In the genomic region with DNA sequence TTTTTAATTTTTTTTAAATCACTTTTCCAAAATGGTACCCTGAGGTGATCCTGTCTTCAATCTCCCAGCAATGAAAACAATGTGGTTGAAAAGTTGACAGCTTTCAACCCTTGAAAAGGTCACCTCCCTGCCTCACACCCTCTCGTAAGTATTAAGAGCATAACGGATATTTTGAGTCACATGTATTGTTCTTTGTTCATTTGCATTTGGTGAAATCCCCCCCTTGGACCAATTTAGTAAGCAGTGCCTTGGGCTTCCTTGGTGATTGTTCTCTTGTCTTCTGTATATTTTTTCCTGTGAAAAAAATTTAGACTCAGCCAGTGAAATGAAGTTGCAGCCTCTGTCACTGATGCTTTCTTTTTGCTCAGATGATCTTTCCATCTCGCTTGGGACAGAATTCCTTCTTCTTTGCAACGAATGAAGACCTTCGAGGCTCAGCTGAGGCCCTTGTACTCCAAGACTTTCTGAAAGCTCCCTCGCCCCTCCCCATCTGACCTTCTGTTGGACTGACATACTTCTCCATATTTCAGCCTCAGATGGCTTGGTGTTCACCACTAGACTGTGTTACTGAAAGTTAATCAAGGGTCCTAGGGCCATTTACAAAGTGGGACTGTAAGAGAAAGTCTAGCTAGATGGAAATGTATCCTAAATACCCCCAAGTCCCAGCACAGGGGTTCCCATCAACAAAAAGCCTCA, we compare ENCODE assay signal across 8 cellular contexts.
DNase-seq lines count a peak whose midpoint lies in the region; ATAC-seq and TF ChIP-seq lines count a peak whose summit lies in the region.

No MANE protein-coding gene starts in this region.

- peaks cover 96% of the 10 kb centered on the region for H3K4me1 Mint-ChIP-seq in activated CD4-positive, alpha-beta T cell treated with anti-CD3 and anti-CD28 coated beads, Interleukin-2, amount 10 ng/mL, durations not matched to agents 7 days and 5 days
- H3K4me1 Mint-ChIP-seq in glutamatergic neuron (ENCODE audit: low read depth, unreplicated experiment) = peaks cover 6% of the 10 kb centered on the region

- H3K27ac ChIP-seq in mesenchymal stem cell (ENCODE audit: low read length, poor library complexity, severe bottlenecking) (no peak overlapping the region), mesendoderm (ENCODE audit: low read depth, low read length) (no peak overlapping the region)

- H3K23ac ChIP-seq in mesenchymal stem cell (ENCODE audit: low read length in 2 of 2) (no peak overlapping the region), mesendoderm (ENCODE audit: low read length) (no peak overlapping the region)

- no peaks in the 10 kb centered on the region for H3K9me3 Mint-ChIP-seq in activated CD4-positive, alpha-beta T cell treated with anti-CD3 and anti-CD28 coated beads, Interleukin-2, amount 10 ng/mL, durations not matched to agents 7 days and 5 days
- peaks cover 2% of the 10 kb centered on the region for H3K9me3 Mint-ChIP-seq in glutamatergic neuron (ENCODE audit: unreplicated experiment)

- H3K79me2 ChIP-seq in mesendoderm (ENCODE audit: control insufficient read depth, insufficient read depth, low read length) = no peaks in the 10 kb centered on the region

- H4K91ac ChIP-seq in mesenchymal stem cell (ENCODE audit: low read length) = no peak overlapping the region

- H3K27me3 ChIP-seq in mesenchymal stem cell (ENCODE audit: control insufficient read depth in 1 of 2, insufficient read depth in 1 of 2, low read length in 2 of 2) = no peaks in the 10 kb centered on the region
- no peaks in the 10 kb centered on the region for H3K27me3 ChIP-seq in mesendoderm (ENCODE audit: insufficient read depth, low read length, poor library complexity)

- peak overlapping the region in 1 of 2 experiments; percentile 10 for H2BK12ac ChIP-seq in mesenchymal stem cell (ENCODE audit: low read length in 2 of 2)

- H2AFZ ChIP-seq in mesenchymal stem cell (ENCODE audit: low read depth, low read length) = no peak overlapping the region

- no peak overlapping the region for H3K4me3 ChIP-seq in mesenchymal stem cell (ENCODE audit: insufficient read depth in 1 of 2, low read depth in 1 of 2, low read length in 2 of 2)
- no peak overlapping the region for H3K4me3 ChIP-seq in mesendoderm (ENCODE audit: low read length)

- H2BK120ac ChIP-seq in mesenchymal stem cell (ENCODE audit: low read depth, low read length) (no peak overlapping the region), mesendoderm (ENCODE audit: low read depth, low read length) (no peak overlapping the region)

- no peak overlapping the region for H3K4me2 ChIP-seq in mesenchymal stem cell (ENCODE audit: low read length, poor library complexity, severe bottlenecking)
- no peak overlapping the region for H3K4me2 ChIP-seq in mesendoderm (ENCODE audit: low read length)

- no peak overlapping the region for H3K4ac ChIP-seq in mesenchymal stem cell (ENCODE audit: low read depth in 1 of 2, low read length in 2 of 2)
- no peak overlapping the region for H3K4ac ChIP-seq in mesendoderm (ENCODE audit: low read depth, low read length)

- no peaks in the 10 kb centered on the region for H3K9me3 ChIP-seq in mesenchymal stem cell (ENCODE audit: control insufficient read depth, low read length)

- no peaks in the 10 kb centered on the region for H3K27me3 Mint-ChIP-seq in activated CD4-positive, alpha-beta T cell treated with anti-CD3 and anti-CD28 coated beads, Interleukin-2, amount 10 ng/mL, durations not matched to agents 7 days and 5 days
- peaks cover 2% of the 10 kb centered on the region for H3K27me3 Mint-ChIP-seq in glutamatergic neuron (ENCODE audit: unreplicated experiment)

- no peak overlapping the region for H4K5ac ChIP-seq in mesendoderm (ENCODE audit: low read length)

- no peaks in the 10 kb centered on the region for H3K79me1 ChIP-seq in mesenchymal stem cell (replicated peaks; ENCODE audit: low read length, poor library complexity, severe bottlenecking)
- H3K79me1 ChIP-seq in mesendoderm (ENCODE audit: low read length) = no peaks in the 10 kb centered on the region

- no peak overlapping the region for H3K56ac ChIP-seq in mesendoderm (ENCODE audit: low read length)

- POLR2A ChIA-PET in activated CD4-positive, alpha-beta T cell treated with anti-CD3 and anti-CD28 coated beads, Interleukin-2, amount 10 ng/mL, durations not matched to agents 7 days and 5 days (lab: Charles Lee) = no interaction called here

- no peak overlapping the region for H2AK5ac ChIP-seq in mesenchymal stem cell (ENCODE audit: low read length, severe bottlenecking)
- no peak overlapping the region for H2AK5ac ChIP-seq in mesendoderm (ENCODE audit: low read length)

- no peak overlapping the region for H3K18ac ChIP-seq in mesenchymal stem cell (ENCODE audit: low read depth in 1 of 2, low read length in 2 of 2)
- H3K18ac ChIP-seq in mesendoderm (ENCODE audit: low read length) = no peak overlapping the region

- H4K8ac ChIP-seq in mesenchymal stem cell (ENCODE audit: low read length) (no peak overlapping the region), mesendoderm (ENCODE audit: low read depth, low read length) (no peak overlapping the region)

- H3K14ac ChIP-seq in mesenchymal stem cell (ENCODE audit: low read length in 2 of 2) = no peak overlapping the region

- WGBS in mesenchymal stem cell = 86% methylated on average over 4 of the region's 6 CpGs
- no CpG with 5 or more reads among the region's 6 CpGs for WGBS in mesendoderm (ENCODE audit: extremely low coverage, insufficient coverage, low lambda C conversion rate)

- peak overlapping the region; percentile 95 for H3K27ac Mint-ChIP-seq in activated CD4-positive, alpha-beta T cell treated with anti-CD3 and anti-CD28 coated beads, Interleukin-2, amount 10 ng/mL, durations not matched to agents 7 days and 5 days
- H3K27ac Mint-ChIP-seq in glutamatergic neuron (ENCODE audit: unreplicated experiment) = no peak overlapping the region

- peaks cover 5% of the 10 kb centered on the region for H3K4me1 ChIP-seq in mesenchymal stem cell (ENCODE audit: control insufficient read depth, insufficient read depth, low read depth, low read length)
- H3K4me1 ChIP-seq in mesendoderm (ENCODE audit: control insufficient read depth, low read depth, low read length) = no peaks in the 10 kb centered on the region

- H2BK5ac ChIP-seq in mesenchymal stem cell (ENCODE audit: low read depth, low read length, poor library complexity, severe bottlenecking) (no peak overlapping the region), mesendoderm (ENCODE audit: low read length) (no peak overlapping the region)

- peak overlapping the region; percentile 78 for H3K4me3 Mint-ChIP-seq in activated CD4-positive, alpha-beta T cell treated with anti-CD3 and anti-CD28 coated beads, Interleukin-2, amount 10 ng/mL, durations not matched to agents 7 days and 5 days
- no peak overlapping the region for H3K4me3 Mint-ChIP-seq in glutamatergic neuron (ENCODE audit: unreplicated experiment)

- peak overlapping the region; percentile 69 for H3K9ac ChIP-seq in mesenchymal stem cell (ENCODE audit: low read length)
- no peak overlapping the region for H3K9ac ChIP-seq in mesendoderm (ENCODE audit: low read length)

- peaks cover 73% of the 10 kb centered on the region for H3K36me3 Mint-ChIP-seq in activated CD4-positive, alpha-beta T cell treated with anti-CD3 and anti-CD28 coated beads, Interleukin-2, amount 10 ng/mL, durations not matched to agents 7 days and 5 days (ENCODE audit: low read depth)
- no peaks in the 10 kb centered on the region for H3K36me3 Mint-ChIP-seq in glutamatergic neuron (ENCODE audit: unreplicated experiment)

- CTCF ChIA-PET in activated CD4-positive, alpha-beta T cell treated with anti-CD3 and anti-CD28 coated beads, Interleukin-2, amount 10 ng/mL, durations not matched to agents 7 days and 5 days (lab: Charles Lee) = interaction anchor here (0.6 to 3.5 kb wide), 4 partner anchors 8 to 1194 kb away, joined by 3 to 13 read pairs (median 6); no protein-coding TSS in a partner anchor

- H3K36me3 ChIP-seq in mesenchymal stem cell (ENCODE audit: control insufficient read depth in 1 of 2, insufficient read depth in 2 of 2, low read depth in 1 of 2, low read length in 2 of 2) (no peaks in the 10 kb centered on the region), mesendoderm (ENCODE audit: control insufficient read depth, insufficient read depth, low read length) (no peaks in the 10 kb centered on the region)

- no peak overlapping the region for H2BK15ac ChIP-seq in mesenchymal stem cell (ENCODE audit: low read depth, poor library complexity, severe bottlenecking)
- no peak overlapping the region for H2BK15ac ChIP-seq in mesendoderm (replicated peaks; ENCODE audit: low read depth)

- ATAC-seq in GM18861 (IDR thresholded peaks at IDR 0.05; ENCODE audit: unreplicated experiment) (peak; percentile 20), HG02678 (IDR thresholded peaks at IDR 0.05; ENCODE audit: unreplicated experiment) (peak; percentile 25)

- DNase-seq in activated CD4-positive, alpha-beta T cell treated with anti-CD3 and anti-CD28 coated beads, Interleukin-2, amount 10 ng/mL, durations not matched to agents 7 days and 5 days = peak; percentile 36
- DNase-seq in mesenchymal stem cell = no peak
- DNase-seq in glutamatergic neuron = no peak
- DNase-seq in GM03348 (ENCODE audit: low spot score) = no peak
- no peak for DNase-seq in NCI-H510A (lab: John Stamatoyannopoulos, UW)
- DNase-seq in mesendoderm = no peak

- no peak for TF ChIP-seq CTCF in glutamatergic neuron (IDR thresholded peaks at IDR 0.05; ENCODE audit: partially characterized antibody, unreplicated experiment)
